ENCODE assay signal across 1 cellular context in the genomic region with DNA sequence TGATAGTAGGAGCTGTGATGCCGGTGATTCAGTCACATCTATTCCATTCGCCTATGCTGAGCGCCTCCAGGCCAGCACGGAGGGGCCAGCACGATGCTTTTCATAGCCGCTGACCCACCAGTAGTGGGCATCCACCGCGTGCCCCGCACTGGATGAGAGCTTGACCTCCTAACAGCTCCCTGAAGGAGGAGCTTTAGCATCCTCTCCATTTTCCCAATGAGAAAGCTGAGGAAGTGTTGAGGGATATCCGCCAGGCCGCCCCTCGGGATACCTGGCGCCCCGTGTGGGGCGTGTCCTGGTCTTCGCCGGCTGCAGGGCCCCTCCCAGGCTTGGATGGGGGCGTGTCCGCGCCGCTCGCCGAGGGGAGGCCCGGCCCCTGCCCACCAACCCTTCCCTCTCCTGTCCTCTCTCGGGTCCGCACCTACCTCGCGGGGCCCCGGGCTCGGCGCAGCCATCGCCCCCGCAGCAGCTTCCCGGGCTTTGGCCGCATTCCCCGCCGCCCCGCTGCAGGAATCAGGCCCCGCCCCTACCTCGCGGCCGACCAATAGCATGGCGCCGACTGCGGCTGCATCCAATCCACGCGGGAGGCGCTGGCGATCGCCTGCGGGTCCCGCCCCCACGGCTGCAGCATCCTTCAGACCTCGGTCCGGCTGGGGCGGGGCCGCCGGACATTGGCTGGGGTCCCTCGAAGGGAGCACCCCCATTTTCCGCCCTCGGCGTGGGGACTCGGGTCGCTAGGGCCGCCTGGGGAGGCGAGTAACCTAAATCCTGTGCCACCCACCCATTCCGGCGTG.
TF ChIP-seq lines count a peak whose summit lies in the region.

A gene with protein sequence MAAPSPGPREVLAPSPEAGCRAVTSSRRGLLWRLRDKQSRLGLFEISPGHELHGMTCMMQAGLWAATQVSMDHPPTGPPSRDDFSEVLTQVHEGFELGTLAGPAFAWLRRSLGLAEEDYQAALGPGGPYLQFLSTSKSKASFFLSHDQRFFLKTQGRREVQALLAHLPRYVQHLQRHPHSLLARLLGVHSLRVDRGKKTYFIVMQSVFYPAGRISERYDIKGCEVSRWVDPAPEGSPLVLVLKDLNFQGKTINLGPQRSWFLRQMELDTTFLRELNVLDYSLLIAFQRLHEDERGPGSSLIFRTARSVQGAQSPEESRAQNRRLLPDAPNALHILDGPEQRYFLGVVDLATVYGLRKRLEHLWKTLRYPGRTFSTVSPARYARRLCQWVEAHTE (minus strand): TSS at position 480 of the 794 bp plus-strand sequence. CDS start 25 bp downstream, at position 455.

TF ChIP-seq in HepG2, 621 proteins besides CTCF, POLR2A, EP300 and RAD21 (continued from another document and continues in another):
- TF ChIP-seq, protein P1, sequence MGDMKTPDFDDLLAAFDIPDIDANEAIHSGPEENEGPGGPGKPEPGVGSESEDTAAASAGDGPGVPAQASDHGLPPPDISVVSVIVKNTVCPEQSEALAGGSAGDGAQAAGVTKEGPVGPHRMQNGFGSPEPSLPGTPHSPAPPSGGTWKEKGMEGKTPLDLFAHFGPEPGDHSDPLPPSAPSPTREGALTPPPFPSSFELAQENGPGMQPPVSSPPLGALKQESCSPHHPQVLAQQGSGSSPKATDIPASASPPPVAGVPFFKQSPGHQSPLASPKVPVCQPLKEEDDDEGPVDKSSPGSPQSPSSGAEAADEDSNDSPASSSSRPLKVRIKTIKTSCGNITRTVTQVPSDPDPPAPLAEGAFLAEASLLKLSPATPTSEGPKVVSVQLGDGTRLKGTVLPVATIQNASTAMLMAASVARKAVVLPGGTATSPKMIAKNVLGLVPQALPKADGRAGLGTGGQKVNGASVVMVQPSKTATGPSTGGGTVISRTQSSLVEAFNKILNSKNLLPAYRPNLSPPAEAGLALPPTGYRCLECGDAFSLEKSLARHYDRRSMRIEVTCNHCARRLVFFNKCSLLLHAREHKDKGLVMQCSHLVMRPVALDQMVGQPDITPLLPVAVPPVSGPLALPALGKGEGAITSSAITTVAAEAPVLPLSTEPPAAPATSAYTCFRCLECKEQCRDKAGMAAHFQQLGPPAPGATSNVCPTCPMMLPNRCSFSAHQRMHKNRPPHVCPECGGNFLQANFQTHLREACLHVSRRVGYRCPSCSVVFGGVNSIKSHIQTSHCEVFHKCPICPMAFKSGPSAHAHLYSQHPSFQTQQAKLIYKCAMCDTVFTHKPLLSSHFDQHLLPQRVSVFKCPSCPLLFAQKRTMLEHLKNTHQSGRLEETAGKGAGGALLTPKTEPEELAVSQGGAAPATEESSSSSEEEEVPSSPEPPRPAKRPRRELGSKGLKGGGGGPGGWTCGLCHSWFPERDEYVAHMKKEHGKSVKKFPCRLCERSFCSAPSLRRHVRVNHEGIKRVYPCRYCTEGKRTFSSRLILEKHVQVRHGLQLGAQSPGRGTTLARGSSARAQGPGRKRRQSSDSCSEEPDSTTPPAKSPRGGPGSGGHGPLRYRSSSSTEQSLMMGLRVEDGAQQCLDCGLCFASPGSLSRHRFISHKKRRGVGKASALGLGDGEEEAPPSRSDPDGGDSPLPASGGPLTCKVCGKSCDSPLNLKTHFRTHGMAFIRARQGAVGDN (CRISPR knock-in tag; IDR thresholded peaks at IDR 0.05), result peak; percentile 69
- TF ChIP-seq TBX3 (IDR thresholded peaks at IDR 0.05; ENCODE audit: borderline replicate concordance) (no peak), ZNF275 (CRISPR knock-in tag; IDR thresholded peaks at IDR 0.05; ENCODE audit: borderline replicate concordance) (no peak), ZNF709 (CRISPR knock-in tag; IDR thresholded peaks at IDR 0.05) (0 out of 2 replicates have a peak, but pooled peaks have one; percentile 36), SP1 (IDR thresholded peaks at IDR 0.05) (no peak), SP1 (CRISPR knock-in tag; IDR thresholded peaks at IDR 0.05) (peak; percentile 86), REXO4 (CRISPR knock-in tag; IDR thresholded peaks at IDR 0.05; ENCODE audit: borderline replicate concordance) (no peak), ZBTB43 (CRISPR knock-in tag; conservative IDR thresholded peaks at IDR 0.05) (no peak), ZBTB44 (CRISPR knock-in tag; IDR thresholded peaks at IDR 0.05) (no peak), FOXK2 (IDR thresholded peaks at IDR 0.05) (no peak), TRIM24 (CRISPR knock-in tag; IDR thresholded peaks at IDR 0.05) (no peak), SP2 (CRISPR knock-in tag; IDR thresholded peaks at IDR 0.05) (peak; percentile 86), ATM (IDR thresholded peaks at IDR 0.05; ENCODE audit: borderline replicate concordance) (no peak), ZBTB7B (CRISPR knock-in tag; IDR thresholded peaks at IDR 0.05) (no peak), ZNF768 (CRISPR knock-in tag; IDR thresholded peaks at IDR 0.05) (peak; percentile 55; the same call in 1 of the 2 replicates), TAF15 (IDR thresholded peaks at IDR 0.05; ENCODE audit: low read depth, low read length, poor library complexity, severe bottlenecking) (peak; percentile 65), ZNF24 (IDR thresholded peaks at IDR 0.05) (no peak), NFIB (CRISPR knock-in tag; IDR thresholded peaks at IDR 0.05; ENCODE audit: borderline replicate concordance) (no peak), ZNF646 (CRISPR knock-in tag; IDR thresholded peaks at IDR 0.05) (0 out of 2 replicates have a peak, but pooled peaks have one; percentile 34), NFATC3 (CRISPR knock-in tag; IDR thresholded peaks at IDR 0.05) (no peak)
- TF ChIP-seq, protein P2, sequence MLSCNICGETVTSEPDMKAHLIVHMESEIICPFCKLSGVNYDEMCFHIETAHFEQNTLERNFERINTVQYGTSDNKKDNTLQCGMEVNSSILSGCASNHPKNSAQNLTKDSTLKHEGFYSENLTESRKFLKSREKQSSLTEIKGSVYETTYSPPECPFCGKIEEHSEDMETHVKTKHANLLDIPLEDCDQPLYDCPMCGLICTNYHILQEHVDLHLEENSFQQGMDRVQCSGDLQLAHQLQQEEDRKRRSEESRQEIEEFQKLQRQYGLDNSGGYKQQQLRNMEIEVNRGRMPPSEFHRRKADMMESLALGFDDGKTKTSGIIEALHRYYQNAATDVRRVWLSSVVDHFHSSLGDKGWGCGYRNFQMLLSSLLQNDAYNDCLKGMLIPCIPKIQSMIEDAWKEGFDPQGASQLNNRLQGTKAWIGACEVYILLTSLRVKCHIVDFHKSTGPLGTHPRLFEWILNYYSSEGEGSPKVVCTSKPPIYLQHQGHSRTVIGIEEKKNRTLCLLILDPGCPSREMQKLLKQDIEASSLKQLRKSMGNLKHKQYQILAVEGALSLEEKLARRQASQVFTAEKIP (CRISPR knock-in tag; IDR thresholded peaks at IDR 0.05; ENCODE audit: borderline replicate concordance), result no peak
- TF ChIP-seq, protein P3, sequence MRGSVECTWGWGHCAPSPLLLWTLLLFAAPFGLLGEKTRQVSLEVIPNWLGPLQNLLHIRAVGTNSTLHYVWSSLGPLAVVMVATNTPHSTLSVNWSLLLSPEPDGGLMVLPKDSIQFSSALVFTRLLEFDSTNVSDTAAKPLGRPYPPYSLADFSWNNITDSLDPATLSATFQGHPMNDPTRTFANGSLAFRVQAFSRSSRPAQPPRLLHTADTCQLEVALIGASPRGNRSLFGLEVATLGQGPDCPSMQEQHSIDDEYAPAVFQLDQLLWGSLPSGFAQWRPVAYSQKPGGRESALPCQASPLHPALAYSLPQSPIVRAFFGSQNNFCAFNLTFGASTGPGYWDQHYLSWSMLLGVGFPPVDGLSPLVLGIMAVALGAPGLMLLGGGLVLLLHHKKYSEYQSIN (CRISPR knock-in tag; IDR thresholded peaks at IDR 0.05; ENCODE audit: borderline replicate concordance), result no peak
- TF ChIP-seq, protein P4, sequence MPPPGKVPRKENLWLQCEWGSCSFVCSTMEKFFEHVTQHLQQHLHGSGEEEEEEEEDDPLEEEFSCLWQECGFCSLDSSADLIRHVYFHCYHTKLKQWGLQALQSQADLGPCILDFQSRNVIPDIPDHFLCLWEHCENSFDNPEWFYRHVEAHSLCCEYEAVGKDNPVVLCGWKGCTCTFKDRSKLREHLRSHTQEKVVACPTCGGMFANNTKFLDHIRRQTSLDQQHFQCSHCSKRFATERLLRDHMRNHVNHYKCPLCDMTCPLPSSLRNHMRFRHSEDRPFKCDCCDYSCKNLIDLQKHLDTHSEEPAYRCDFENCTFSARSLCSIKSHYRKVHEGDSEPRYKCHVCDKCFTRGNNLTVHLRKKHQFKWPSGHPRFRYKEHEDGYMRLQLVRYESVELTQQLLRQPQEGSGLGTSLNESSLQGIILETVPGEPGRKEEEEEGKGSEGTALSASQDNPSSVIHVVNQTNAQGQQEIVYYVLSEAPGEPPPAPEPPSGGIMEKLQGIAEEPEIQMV (CRISPR knock-in tag; IDR thresholded peaks at IDR 0.05; ENCODE audit: low read depth), result peak; percentile 98
- TF ChIP-seq, protein P5, sequence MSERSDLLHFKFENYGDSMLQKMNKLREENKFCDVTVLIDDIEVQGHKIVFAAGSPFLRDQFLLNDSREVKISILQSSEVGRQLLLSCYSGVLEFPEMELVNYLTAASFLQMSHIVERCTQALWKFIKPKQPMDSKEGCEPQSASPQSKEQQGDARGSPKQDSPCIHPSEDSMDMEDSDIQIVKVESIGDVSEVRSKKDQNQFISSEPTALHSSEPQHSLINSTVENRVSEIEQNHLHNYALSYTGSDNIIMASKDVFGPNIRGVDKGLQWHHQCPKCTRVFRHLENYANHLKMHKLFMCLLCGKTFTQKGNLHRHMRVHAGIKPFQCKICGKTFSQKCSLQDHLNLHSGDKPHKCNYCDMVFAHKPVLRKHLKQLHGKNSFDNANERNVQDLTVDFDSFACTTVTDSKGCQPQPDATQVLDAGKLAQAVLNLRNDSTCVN (CRISPR knock-in tag; IDR thresholded peaks at IDR 0.05; ENCODE audit: borderline replicate concordance), result no peak
